ENCODE assay signal across 8 cellular contexts in genomic region chr19:1105217-1105872, GRCh38. TPM values are rescaled to one million over a fixed set of nuclear protein-coding genes. Genes with fewer than 3 reads are reported as not detected.
A peak's percentile ranks its signal among the peaks of the same experiment; 100 is the strongest.
DNase-seq lines count a peak whose midpoint lies in the region; ATAC-seq and TF ChIP-seq lines count a peak whose summit lies in the region.

No MANE protein-coding gene starts in this region.

- peak overlapping the region; percentile 98 for H3K4me2 ChIP-seq in SK-N-SH

- DNase-seq in SK-N-SH (no peak), HT-29 (ENCODE audit: low spot score) (no peak), cerebellar cortex (ENCODE audit: low spot score) (no peak)
- DNase-seq in activated naive CD8-positive, alpha-beta T cell treated with anti-CD3 and anti-CD28 coated beads for 36 hours = no peak

- peaks cover 38% of the 10 kb centered on the region for H3F3A ChIP-seq in SK-N-SH (replicated peaks; ENCODE audit: insufficient read depth)

- H3K9ac ChIP-seq in SK-N-SH (peak overlapping the region; percentile 91; the same call in 1 of the 2 replicates), iPS-20b (ENCODE audit: low read depth, low read length) (peak overlapping the region; percentile 86; the same call in 1 of the 2 replicates), subcutaneous abdominal adipose tissue (ENCODE audit: low read length in 5 of 5) (peak overlapping the region in 4 of 5 donors; percentile 69 to 83 (median 80))

- no peak for TF ChIP-seq CTCF in SK-N-SH (IDR thresholded peaks at IDR 0.05)

- peaks cover 21% of the 10 kb centered on the region; the same call in 1 of the 2 replicates for H4K20me1 ChIP-seq in SK-N-SH (ENCODE audit: insufficient read depth)

- no peaks in the 10 kb centered on the region for H3K9me3 Mint-ChIP-seq in activated naive CD8-positive, alpha-beta T cell treated with anti-CD3 and anti-CD28 coated beads for 36 hours

- H3K4me3 ChIP-seq in SK-N-SH (ENCODE audit: low read depth in 2 of 2, low read length in 1 of 2) = peak overlapping the region; percentile 80 to 81
- peak overlapping the region; percentile 85 for H3K4me3 ChIP-seq in iPS-20b (ENCODE audit: low read length)
- H3K4me3 ChIP-seq in subcutaneous abdominal adipose tissue (ENCODE audit: low read depth in 1 of 5, low read length in 5 of 5) = peak overlapping the region; percentile 50 to 82 (median 81)

- H3K36me3 ChIP-seq in SK-N-SH (replicated peaks in 1 of 2; ENCODE audit: control insufficient read depth in 1 of 2, insufficient read depth in 2 of 2, low read length in 1 of 2) (peaks cover 0 to 32% of the 10 kb centered on the region in 2 experiments), iPS-20b (ENCODE audit: insufficient read depth, low read depth, low read length) (peaks cover 21% of the 10 kb centered on the region), subcutaneous abdominal adipose tissue (ENCODE audit: control insufficient read depth in 5 of 5, insufficient read depth in 5 of 5, low read length in 5 of 5) (peaks cover 0 to 44% (median 36%) of the 10 kb centered on the region in 5 donors)

- H2AFZ ChIP-seq in SK-N-SH (ENCODE audit: low read depth) = no peak overlapping the region

- H3K9me2 ChIP-seq in SK-N-SH = no peaks in the 10 kb centered on the region

- peak overlapping the region; percentile 54 for H3K27ac Mint-ChIP-seq in activated naive CD8-positive, alpha-beta T cell treated with anti-CD3 and anti-CD28 coated beads for 36 hours

- CTCF ChIA-PET in SK-N-SH (lab: Yijun Ruan, JAX) = interaction anchor here (0.8 to 4.4 kb wide), 7 partner anchors 8 to 161 kb away, joined by 3 to 44 read pairs (median 4); no protein-coding TSS in a partner anchor

- H3K9me3 ChIP-seq in SK-N-SH (no peaks in the 10 kb centered on the region), iPS-20b (ENCODE audit: insufficient read depth, low read depth, low read length) (no peaks in the 10 kb centered on the region), subcutaneous abdominal adipose tissue (ENCODE audit: control insufficient read depth in 5 of 5, low read length in 5 of 5) (no peaks in the 10 kb centered on the region)

- H3K4me3 Mint-ChIP-seq in activated naive CD8-positive, alpha-beta T cell treated with anti-CD3 and anti-CD28 coated beads for 36 hours = peak overlapping the region; percentile 76

- POLR2A ChIA-PET in SK-N-SH (lab: Yijun Ruan, JAX) = interaction anchor here (1.2 to 2.6 kb wide), 3 partner anchors 8 to 83 kb away, joined by 3 to 15 read pairs (median 4); no protein-coding TSS in a partner anchor

- ATAC-seq in SK-N-SH treated with all-trans-retinoic acid at 6 μM for 48 hours (no peak), HG02938 (IDR thresholded peaks at IDR 0.05; ENCODE audit: unreplicated experiment) (no peak)

- H3K79me2 ChIP-seq in SK-N-SH (ENCODE audit: insufficient read depth) = peaks cover 18% of the 10 kb centered on the region; the same call in 1 of the 2 replicates

- 68% methylated on average over 21 of the region's 49 CpGs for WGBS in SK-N-SH (ENCODE audit: low lambda C conversion rate)

- TF ChIP-seq RAD21 in SK-N-SH (IDR thresholded peaks at IDR 0.05; ENCODE audit: low read length) = no peak

- H3K27me3 ChIP-seq in SK-N-SH (ENCODE audit: insufficient read depth) (no peaks in the 10 kb centered on the region), iPS-20b (ENCODE audit: insufficient read depth, low read length) (no peaks in the 10 kb centered on the region), subcutaneous abdominal adipose tissue (ENCODE audit: control insufficient read depth in 5 of 5, insufficient read depth in 4 of 5, low read length in 5 of 5) (peaks cover 0 to 8% (median 0%) of the 10 kb centered on the region in 5 donors)

- H3K27ac ChIP-seq in SK-N-SH (ENCODE audit: low read depth in 2 of 2, low read length in 1 of 2) (peak overlapping the region; percentile 85 to 87; a peak in 3 of 4 replicates), iPS-20b (ENCODE audit: low read length) (peak overlapping the region; percentile 57), subcutaneous abdominal adipose tissue (ENCODE audit: low read depth, low read length) (peak overlapping the region; percentile 89)

- no peaks in the 10 kb centered on the region for H3K27me3 Mint-ChIP-seq in activated naive CD8-positive, alpha-beta T cell treated with anti-CD3 and anti-CD28 coated beads for 36 hours

- H3K4me1 Mint-ChIP-seq in activated naive CD8-positive, alpha-beta T cell treated with anti-CD3 and anti-CD28 coated beads for 36 hours = peaks cover 29% of the 10 kb centered on the region

- H3K4me1 ChIP-seq in SK-N-SH (ENCODE audit: control insufficient read depth in 1 of 2, insufficient read depth in 2 of 2, low read depth in 1 of 2, low read length in 1 of 2) = peaks cover 21 to 22% of the 10 kb centered on the region in 2 experiments; a peak in 3 of 4 replicates
- H3K4me1 ChIP-seq in iPS-20b (ENCODE audit: insufficient read depth, low read length) = peaks cover 5% of the 10 kb centered on the region; the same call in 1 of the 2 replicates
- H3K4me1 ChIP-seq in subcutaneous abdominal adipose tissue (ENCODE audit: control insufficient read depth in 5 of 5, insufficient read depth in 5 of 5, low read length in 5 of 5) = peaks cover 22 to 64% (median 50%) of the 10 kb centered on the region in 5 donors

- no peak for TF ChIP-seq EP300 in SK-N-SH (IDR thresholded peaks at IDR 0.05; ENCODE audit: borderline replicate concordance in 1 of 2, low read depth in 1 of 2, low read length in 1 of 2)

- H3K36me3 Mint-ChIP-seq in activated naive CD8-positive, alpha-beta T cell treated with anti-CD3 and anti-CD28 coated beads for 36 hours = peaks cover 1% of the 10 kb centered on the region

TF ChIP-seq in SK-N-SH, 30 proteins besides CTCF, POLR2A, EP300 and RAD21:
- TF ChIP-seq ELF1 (IDR thresholded peaks at IDR 0.05) (no peak), MAX (IDR thresholded peaks at IDR 0.05; ENCODE audit: low read depth) (0 out of 2 replicates have a peak, but pooled peaks have one; percentile 36)

TF ChIP-seq in SK-N-SH treated with all-trans-retinoic acid at 6 μM for 48 hours, 23 proteins besides CTCF, POLR2A, EP300 and RAD21:
- TF ChIP-seq SNAI2 (CRISPR knock-in tag; IDR thresholded peaks at IDR 0.05) (no peak), TOX (CRISPR knock-in tag; IDR thresholded peaks at IDR 0.05; ENCODE audit: borderline replicate concordance) (no peak), ZFP3 (CRISPR knock-in tag; IDR thresholded peaks at IDR 0.05) (no peak), ZNF8 (CRISPR knock-in tag; IDR thresholded peaks at IDR 0.05) (no peak)
- TF ChIP-seq, protein P1, sequence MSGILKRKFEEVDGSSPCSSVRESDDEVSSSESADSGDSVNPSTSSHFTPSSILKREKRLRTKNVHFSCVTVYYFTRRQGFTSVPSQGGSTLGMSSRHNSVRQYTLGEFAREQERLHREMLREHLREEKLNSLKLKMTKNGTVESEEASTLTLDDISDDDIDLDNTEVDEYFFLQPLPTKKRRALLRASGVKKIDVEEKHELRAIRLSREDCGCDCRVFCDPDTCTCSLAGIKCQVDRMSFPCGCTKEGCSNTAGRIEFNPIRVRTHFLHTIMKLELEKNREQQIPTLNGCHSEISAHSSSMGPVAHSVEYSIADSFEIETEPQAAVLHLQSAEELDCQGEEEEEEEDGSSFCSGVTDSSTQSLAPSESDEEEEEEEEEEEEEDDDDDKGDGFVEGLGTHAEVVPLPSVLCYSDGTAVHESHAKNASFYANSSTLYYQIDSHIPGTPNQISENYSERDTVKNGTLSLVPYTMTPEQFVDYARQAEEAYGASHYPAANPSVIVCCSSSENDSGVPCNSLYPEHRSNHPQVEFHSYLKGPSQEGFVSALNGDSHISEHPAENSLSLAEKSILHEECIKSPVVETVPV (CRISPR knock-in tag; IDR thresholded peaks at IDR 0.05) = no peak

RNA-seq across cellular contexts. Expression of gene GPX4, which starts 1.6 kb away (rescaled TPM):
- polyA plus RNA-seq in SK-N-SH (2012; rRNA removed) = 566 and 925 TPM in 2 replicates
- polyA plus RNA-seq in SK-N-SH (2012; cell fraction: cytosol; rRNA removed) = 591 and 700 TPM in 2 replicates
- 511 and 671 TPM in 2 replicates for polyA plus RNA-seq in SK-N-SH (2012; cell fraction: nucleus; rRNA removed)
- 100 to 1,000 TPM; 225 to 231 TPM for total RNA-seq in activated naive CD8-positive, alpha-beta T cell treated with anti-CD3 and anti-CD28 coated beads for 36 hours
- total RNA-seq in HT-29 (2014; rRNA removed; shearing (Covaris generic)) = 1,102 and 1,117 TPM in 2 replicates

RNA-seq across cellular contexts. Expression of gene POLR2E, which starts 10.2 kb away (rescaled TPM):
- 238 and 283 TPM in 2 replicates for polyA plus RNA-seq in SK-N-SH (2012; rRNA removed)
- 143 and 208 TPM in 2 replicates for polyA plus RNA-seq in SK-N-SH (2012; cell fraction: cytosol; rRNA removed)
- 134 and 138 TPM in 2 replicates for polyA plus RNA-seq in SK-N-SH (2012; cell fraction: nucleus; rRNA removed)
- total RNA-seq in activated naive CD8-positive, alpha-beta T cell treated with anti-CD3 and anti-CD28 coated beads for 36 hours = 100 to 1,000 TPM; 290 to 291 TPM
- 394 and 395 TPM in 2 replicates for total RNA-seq in HT-29 (2014; rRNA removed; shearing (Covaris generic))

RNA-seq across cellular contexts. Expression of gene ARHGAP45, which starts 38.4 kb away (rescaled TPM):
- polyA plus RNA-seq in SK-N-SH (2012; rRNA removed) = 2.8 and 4.2 TPM in 2 replicates
- 1.7 and 2.5 TPM in 2 replicates for polyA plus RNA-seq in SK-N-SH (2012; cell fraction: cytosol; rRNA removed)
- 5.9 and 9.7 TPM in 2 replicates for polyA plus RNA-seq in SK-N-SH (2012; cell fraction: nucleus; rRNA removed)
- 100 to 1,000 TPM; 113 to 122 TPM for total RNA-seq in activated naive CD8-positive, alpha-beta T cell treated with anti-CD3 and anti-CD28 coated beads for 36 hours
- total RNA-seq in HT-29 (2014; rRNA removed; shearing (Covaris generic)) = 93.3 and 102 TPM in 2 replicates
